9 cellular contexts compared by ENCODE assay signal in the genomic region with DNA sequence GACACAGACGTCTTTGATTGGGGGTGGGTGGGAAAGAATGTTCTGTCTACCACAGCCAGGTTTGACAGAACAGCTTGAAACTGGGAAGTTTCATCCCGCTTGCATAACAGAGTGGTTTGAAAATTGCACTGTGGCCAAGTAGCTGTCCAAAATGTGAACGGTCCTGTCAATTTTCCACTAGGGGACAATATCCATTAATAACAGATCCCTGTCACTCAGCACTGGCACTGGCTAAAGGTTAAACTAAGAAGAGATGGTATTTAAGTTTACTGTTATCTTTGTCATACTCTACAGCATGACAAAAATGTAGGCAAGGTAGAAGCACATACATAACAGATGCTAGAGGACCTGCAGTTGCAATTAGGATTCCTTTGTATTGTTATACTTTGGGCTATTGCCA. TPM values are rescaled to one million over a fixed set of nuclear protein-coding genes. Genes with fewer than 3 reads are reported as not detected.
DNase-seq lines count a peak whose midpoint lies in the region; ATAC-seq, FAIRE-seq and TF ChIP-seq lines count a peak whose summit lies in the region.
"Had no signal": no experiment of that assay in that cellular context is flagged by ENCODE, and none has a peak within 500 bp of the region (broad histone marks: within the 10 kb centered on the region; RNA-seq: fewer than 3 reads in every experiment).

No MANE protein-coding gene starts in this region.

- H3K27me3 ChIP-seq in PC-9 (ENCODE audit: insufficient read depth, low read depth) (no peaks in the 10 kb centered on the region), kidney epithelial cell (ENCODE audit: control insufficient read depth, insufficient read depth, low read length) (no peaks in the 10 kb centered on the region), BE2C (no peaks in the 10 kb centered on the region)
- H3K27me3 ChIP-seq: SJSA1 had no signal

- no TSS peak for BruUV-seq in PC-9 (replicated peaks; lab: Mats Ljungman, UMichigan)

- H3K9me3 ChIP-seq in PC-9 (ENCODE audit: insufficient read depth, low read depth) (no peaks in the 10 kb centered on the region), BE2C (no peaks in the 10 kb centered on the region)
- H3K9me3 ChIP-seq: SJSA1 had no signal

- H3K36me3 ChIP-seq in PC-9 (ENCODE audit: low read depth) (no peaks in the 10 kb centered on the region), kidney epithelial cell (ENCODE audit: control insufficient read depth, insufficient read depth, low read length) (no peaks in the 10 kb centered on the region), BE2C (no peaks in the 10 kb centered on the region)
- H3K36me3 ChIP-seq: SJSA1 had no signal

- H3K4me1 ChIP-seq in PC-9 (replicated peaks; ENCODE audit: insufficient read depth): no peaks in the 10 kb centered on the region
- no peaks in the 10 kb centered on the region for H3K4me1 ChIP-seq in BE2C
- H3K4me1 ChIP-seq: SJSA1 had no signal

- no peak overlapping the region for H3K4me3 ChIP-seq in PC-9
- no peak overlapping the region for H3K4me3 ChIP-seq in kidney epithelial cell (ENCODE audit: low read depth, low read length)
- no peak overlapping the region for H3K4me3 ChIP-seq in BE2C (ENCODE audit: low read depth, low read length)
- H3K4me3 ChIP-seq: SJSA1 had no signal

- H3K79me2 ChIP-seq in PC-9 (ENCODE audit: low read depth): no peaks in the 10 kb centered on the region

- TF ChIP-seq CTCF in PC-9 (conservative IDR thresholded peaks at IDR 0.05): peak; percentile 79
- TF ChIP-seq CTCF in kidney epithelial cell (IDR thresholded peaks at IDR 0.05; ENCODE audit: insufficient read depth, low read length, poor library complexity, severe bottlenecking): peak; percentile 67
- TF ChIP-seq CTCF in BE2C (IDR thresholded peaks at IDR 0.05; ENCODE audit: low read depth, low read length): no peak

- CTCF ChIA-PET in PC-9 (lab: Charles Lee): interaction anchor here (0.6 to 1.3 kb wide), 3 partner anchors 16 to 115 kb away, joined by 3 to 9 read pairs (median 4); no protein-coding TSS in a partner anchor

- H3K9me2 ChIP-seq in PC-9 (ENCODE audit: insufficient read depth): no peaks in the 10 kb centered on the region

- intact Hi-C loops in PC-9 (cut with micrococcal nuclease; ENCODE audit: unreplicated experiment): loop anchor here (2.0 kb wide), 2 partner anchors 108 to 116 kb away; no protein-coding TSS in a partner anchor

- POLR2A ChIA-PET in PC-9 (lab: Charles Lee; ENCODE audit: unreplicated experiment): interaction anchor here (0.7 kb wide), 1 partner anchor 594 kb away, joined by 3 read pairs; no protein-coding TSS in a partner anchor

- no peak overlapping the region for H2AFZ ChIP-seq in PC-9

- DNase-seq in PC-9 (peak; percentile 13 to 43), kidney epithelial cell (ENCODE audit: low read depth) (peak; percentile 49), globus pallidus (ENCODE audit: low spot score) (no peak), urothelium cell line (ENCODE audit: low spot score) (no peak), NCI-H1105 treated with DMSO at 0.1 percent for 48 hours (lab: John Stamatoyannopoulos, UW) (no peak), BE2C (no peak)

- peak; percentile 64 for ATAC-seq in GM18867 (IDR thresholded peaks at IDR 0.05; ENCODE audit: unreplicated experiment)
- peak; percentile 57 for ATAC-seq in HG03025 (IDR thresholded peaks at IDR 0.05; ENCODE audit: low FRiP score, unreplicated experiment)

- no peak for FAIRE-seq in urothelium cell line (lab: Jason Lieb, UNC)

- H3F3A ChIP-seq in PC-9 (ENCODE audit: insufficient read depth, low read depth): no peaks in the 10 kb centered on the region

- H3K27ac ChIP-seq in PC-9: no peak overlapping the region
- H3K27ac ChIP-seq: SJSA1 had no signal

- no peaks in the 10 kb centered on the region for H4K20me1 ChIP-seq in PC-9 (ENCODE audit: insufficient read depth)

- no peak overlapping the region for H3K4me2 ChIP-seq in PC-9

RNA-seq across cellular contexts. Expression of gene ACMSD, which starts 55.6 kb away (rescaled TPM):
- total RNA-seq in PC-9 (2021) (not detected in 2 replicates), kidney epithelial cell (not detected in 2 replicates)
- polyA plus RNA-seq in BE2C (2012; ENCODE audit: insufficient read depth, insufficient read length, low read depth): not detected
- total RNA-seq: SJSA1 had no signal

Comparison
In these comparisons a context has a peak if more than half of its experiments do, and no peak if none do; other contexts are left out.
1. DNase-seq: peak in PC-9 (2 of 2) and kidney epithelial cell (single experiment); none in globus pallidus (single experiment), urothelium cell line (single experiment), NCI-H1105 treated with DMSO at 0.1 percent for 48 hours (single experiment) and BE2C (single experiment).